Comparison of ENCODE assay signal across 12 cellular contexts in genomic region chr12:127560041-127560478, GRCh38.
A peak's percentile ranks its signal among the peaks of the same experiment; 100 is the strongest.
DNase-seq lines count a peak whose midpoint lies in the region; ATAC-seq and TF ChIP-seq lines count a peak whose summit lies in the region.
"Had no signal": no experiment of that assay in that cellular context is flagged by ENCODE, and none has a peak within 500 bp of the region (broad histone marks: within the 10 kb centered on the region; RNA-seq: fewer than 3 reads in every experiment).

No MANE protein-coding gene starts in this region.

- no peaks in the 10 kb centered on the region for H3K79me2 ChIP-seq in neural progenitor cell (ENCODE audit: low read depth)

- no peak overlapping the region for H3K27ac ChIP-seq in neural progenitor cell
- H3K27ac ChIP-seq in naive thymus-derived CD4-positive, alpha-beta T cell (ENCODE audit: low read depth, low read length) = no peak overlapping the region
- H3K27ac ChIP-seq: ascending aorta had no signal

- H3K4me2 ChIP-seq in neural progenitor cell = no peak overlapping the region

- H3K36me3 ChIP-seq in neural progenitor cell = no peaks in the 10 kb centered on the region
- H3K36me3 ChIP-seq in naive thymus-derived CD4-positive, alpha-beta T cell (ENCODE audit: control insufficient read depth in 2 of 3, insufficient read depth in 3 of 3, low read length in 3 of 3) = no peaks in the 10 kb centered on the region
- H3K36me3 ChIP-seq: ascending aorta had no signal

- peak overlapping the region; percentile 95 for H3K27ac Mint-ChIP-seq in activated CD4-positive, alpha-beta T cell treated with anti-CD3 and anti-CD28 coated beads, Interleukin-2, amount 10 ng/mL, durations not matched to agents 7 days and 5 days
- H3K27ac Mint-ChIP-seq in activated T-helper 1 cell treated with anti-CD3 and anti-CD28 coated beads, Interleukin-12 subunit alpha, Interleukin-12 subunit beta, Interleukin-2, Interleukin-4 antibody, amounts not matched to agents 30 ng/mL and 10 ng/mL and 1 ng/mL, durations not matched to agents 14 hours and 24 hours and 36 hours = peak overlapping the region; percentile 96
- H3K27ac Mint-ChIP-seq in neural progenitor cell (no peak overlapping the region), WTC11 (no peak overlapping the region)
- H3K27ac Mint-ChIP-seq in naive thymus-derived CD4-positive, alpha-beta T cell = peak overlapping the region in 1 of 9 donors; percentile 99
- H3K27ac Mint-ChIP-seq: mesothelial cell of epicardium had no signal

- TF ChIP-seq CTCF in neural progenitor cell (IDR thresholded peaks at IDR 0.05) (no peak), WTC11 (IDR thresholded peaks at IDR 0.05) (no peak)

- no peak overlapping the region for H3K4me3 Mint-ChIP-seq in activated CD4-positive, alpha-beta T cell treated with anti-CD3 and anti-CD28 coated beads, Interleukin-2, amount 10 ng/mL, durations not matched to agents 7 days and 5 days
- peak overlapping the region; percentile 70 for H3K4me3 Mint-ChIP-seq in activated T-helper 1 cell treated with anti-CD3 and anti-CD28 coated beads, Interleukin-12 subunit alpha, Interleukin-12 subunit beta, Interleukin-2, Interleukin-4 antibody, amounts not matched to agents 30 ng/mL and 10 ng/mL and 1 ng/mL, durations not matched to agents 14 hours and 24 hours and 36 hours
- no peak overlapping the region for H3K4me3 Mint-ChIP-seq in neural progenitor cell
- peak overlapping the region in 1 of 10 donors; percentile 86 for H3K4me3 Mint-ChIP-seq in naive thymus-derived CD4-positive, alpha-beta T cell
- no peak overlapping the region for H3K4me3 Mint-ChIP-seq in WTC11
- H3K4me3 Mint-ChIP-seq: mesothelial cell of epicardium had no signal

- H3F3A ChIP-seq in neural progenitor cell (ENCODE audit: low read depth) = no peaks in the 10 kb centered on the region

- no peaks in the 10 kb centered on the region for H3K27me3 ChIP-seq in neural progenitor cell
- no peaks in the 10 kb centered on the region for H3K27me3 ChIP-seq in naive thymus-derived CD4-positive, alpha-beta T cell (ENCODE audit: control insufficient read depth in 2 of 2, insufficient read depth in 2 of 2, low read length in 2 of 2)
- H3K27me3 ChIP-seq: ascending aorta had no signal

- no peaks in the 10 kb centered on the region for H3K9me3 ChIP-seq in neural progenitor cell (ENCODE audit: low read depth)
- H3K9me3 ChIP-seq in naive thymus-derived CD4-positive, alpha-beta T cell (ENCODE audit: control insufficient read depth in 2 of 3, low read length in 3 of 3) = no peaks in the 10 kb centered on the region
- H3K9me3 ChIP-seq: ascending aorta had no signal

- no peak overlapping the region for H3K9ac ChIP-seq in neural progenitor cell

- peaks cover 22% of the 10 kb centered on the region for H3K9me3 Mint-ChIP-seq in activated CD4-positive, alpha-beta T cell treated with anti-CD3 and anti-CD28 coated beads, Interleukin-2, amount 10 ng/mL, durations not matched to agents 7 days and 5 days
- H3K9me3 Mint-ChIP-seq in activated T-helper 1 cell treated with anti-CD3 and anti-CD28 coated beads, Interleukin-12 subunit alpha, Interleukin-12 subunit beta, Interleukin-2, Interleukin-4 antibody, amounts not matched to agents 30 ng/mL and 10 ng/mL and 1 ng/mL, durations not matched to agents 14 hours and 24 hours and 36 hours = peaks cover 33% of the 10 kb centered on the region
- H3K9me3 Mint-ChIP-seq in neural progenitor cell (peaks cover 2% of the 10 kb centered on the region), WTC11 (peaks cover 19% of the 10 kb centered on the region)
- peaks cover 0 to 21% (median 7%) of the 10 kb centered on the region in 11 donors for H3K9me3 Mint-ChIP-seq in naive thymus-derived CD4-positive, alpha-beta T cell

- H3K27me3 Mint-ChIP-seq in activated CD4-positive, alpha-beta T cell treated with anti-CD3 and anti-CD28 coated beads, Interleukin-2, amount 10 ng/mL, durations not matched to agents 7 days and 5 days = peaks cover 4% of the 10 kb centered on the region
- H3K27me3 Mint-ChIP-seq in activated T-helper 1 cell treated with anti-CD3 and anti-CD28 coated beads, Interleukin-12 subunit alpha, Interleukin-12 subunit beta, Interleukin-2, Interleukin-4 antibody, amounts not matched to agents 30 ng/mL and 10 ng/mL and 1 ng/mL, durations not matched to agents 14 hours and 24 hours and 36 hours (ENCODE audit: insufficient read depth) = no peaks in the 10 kb centered on the region
- peaks cover 2% of the 10 kb centered on the region for H3K27me3 Mint-ChIP-seq in neural progenitor cell (ENCODE audit: insufficient read depth, low read depth)
- peaks cover 0 to 11% (median 0%) of the 10 kb centered on the region in 5 donors for H3K27me3 Mint-ChIP-seq in naive thymus-derived CD4-positive, alpha-beta T cell
- peaks cover 4% of the 10 kb centered on the region; the same call in 1 of the 2 replicates for H3K27me3 Mint-ChIP-seq in WTC11 (ENCODE audit: low read depth)
- H3K27me3 Mint-ChIP-seq: CD8-positive, alpha-beta memory T cell had no signal

- H3K36me3 Mint-ChIP-seq in activated CD4-positive, alpha-beta T cell treated with anti-CD3 and anti-CD28 coated beads, Interleukin-2, amount 10 ng/mL, durations not matched to agents 7 days and 5 days (ENCODE audit: low read depth) = peaks cover 22% of the 10 kb centered on the region
- peaks cover 20% of the 10 kb centered on the region for H3K36me3 Mint-ChIP-seq in activated T-helper 1 cell treated with anti-CD3 and anti-CD28 coated beads, Interleukin-12 subunit alpha, Interleukin-12 subunit beta, Interleukin-2, Interleukin-4 antibody, amounts not matched to agents 30 ng/mL and 10 ng/mL and 1 ng/mL, durations not matched to agents 14 hours and 24 hours and 36 hours (ENCODE audit: low read depth)
- H3K36me3 Mint-ChIP-seq in neural progenitor cell = no peaks in the 10 kb centered on the region
- peaks cover 0 to 34% (median 0%) of the 10 kb centered on the region in 5 donors for H3K36me3 Mint-ChIP-seq in naive thymus-derived CD4-positive, alpha-beta T cell
- H3K36me3 Mint-ChIP-seq in WTC11 = peaks cover 6% of the 10 kb centered on the region
- H3K36me3 Mint-ChIP-seq: CD8-positive, alpha-beta memory T cell; mesothelial cell of epicardium had no signal

- intact Hi-C loops in activated T-helper 1 cell treated with anti-CD3 and anti-CD28 coated beads, Interleukin-12 subunit alpha, Interleukin-12 subunit beta, Interleukin-2, Interleukin-4 antibody, amounts not matched to agents 30 ng/mL and 10 ng/mL and 1 ng/mL, durations not matched to agents 14 hours and 24 hours and 36 hours (cut with micrococcal nuclease) = no loop called here
- intact Hi-C loops in naive thymus-derived CD4-positive, alpha-beta T cell (cut with micrococcal nuclease) = loop anchor here in 1 of 2 donors (10.0 kb wide), 1 partner anchor 1255 kb away; no protein-coding TSS in a partner anchor

- DNase-seq in activated CD4-positive, alpha-beta T cell treated with anti-CD3 and anti-CD28 coated beads, Interleukin-2, amount 10 ng/mL, durations not matched to agents 7 days and 5 days = no peak
- DNase-seq in activated CD4-positive, alpha-beta T cell treated with anti-CD3 and anti-CD28 coated beads for 48 hours = no peak
- no peak for DNase-seq in activated T-helper 1 cell treated with anti-CD3 and anti-CD28 coated beads, Interleukin-12 subunit alpha, Interleukin-12 subunit beta, Interleukin-2, Interleukin-4 antibody, amounts not matched to agents 30 ng/mL and 10 ng/mL and 1 ng/mL, durations not matched to agents 14 hours and 24 hours and 36 hours (ENCODE audit: low spot score)
- no peak for DNase-seq in neural progenitor cell (ENCODE audit: low spot score)
- no peak for DNase-seq in naive thymus-derived CD4-positive, alpha-beta T cell
- no peak for DNase-seq in NCI-H526 (lab: John Stamatoyannopoulos, UW)
- DNase-seq in WTC11 (ENCODE audit: low spot score) = no peak

- ATAC-seq in HG03097 (IDR thresholded peaks at IDR 0.05; ENCODE audit: low FRiP score, unreplicated experiment) = peak; percentile 9
- ATAC-seq in naive thymus-derived CD4-positive, alpha-beta T cell = no peak
- ATAC-seq in WTC11 = no peak
- ATAC-seq: HCT116 had no signal

- POLR2A ChIA-PET in activated CD4-positive, alpha-beta T cell treated with anti-CD3 and anti-CD28 coated beads, Interleukin-2, amount 10 ng/mL, durations not matched to agents 7 days and 5 days (lab: Charles Lee) = no interaction called here
- POLR2A ChIA-PET in naive thymus-derived CD4-positive, alpha-beta T cell (lab: Charles Lee) = no interaction called here
- POLR2A ChIA-PET in WTC11 (lab: Charles Lee) = no interaction called here

- CTCF ChIA-PET in activated CD4-positive, alpha-beta T cell treated with anti-CD3 and anti-CD28 coated beads, Interleukin-2, amount 10 ng/mL, durations not matched to agents 7 days and 5 days (lab: Charles Lee) = interaction anchor here (0.7 to 1.4 kb wide), 5 partner anchors 9 to 68 kb away, joined by 3 to 5 read pairs (median 3); no protein-coding TSS in a partner anchor
- CTCF ChIA-PET in naive thymus-derived CD4-positive, alpha-beta T cell (lab: Charles Lee) = no interaction called here
- CTCF ChIA-PET in WTC11 (lab: Charles Lee) = interaction anchor here (0.7 to 1.1 kb wide), 8 partner anchors 11 to 118 kb away, joined by 3 to 7 read pairs (median 6); no protein-coding TSS in a partner anchor

- peak overlapping the region; percentile 4 for H2AFZ ChIP-seq in neural progenitor cell (replicated peaks)

- peaks cover 60% of the 10 kb centered on the region for H3K4me1 Mint-ChIP-seq in activated CD4-positive, alpha-beta T cell treated with anti-CD3 and anti-CD28 coated beads, Interleukin-2, amount 10 ng/mL, durations not matched to agents 7 days and 5 days
- peaks cover 64% of the 10 kb centered on the region for H3K4me1 Mint-ChIP-seq in activated T-helper 1 cell treated with anti-CD3 and anti-CD28 coated beads, Interleukin-12 subunit alpha, Interleukin-12 subunit beta, Interleukin-2, Interleukin-4 antibody, amounts not matched to agents 30 ng/mL and 10 ng/mL and 1 ng/mL, durations not matched to agents 14 hours and 24 hours and 36 hours (ENCODE audit: low read depth)
- H3K4me1 Mint-ChIP-seq in neural progenitor cell (no peaks in the 10 kb centered on the region), WTC11 (peaks cover 12% of the 10 kb centered on the region)
- peaks cover 0 to 69% (median 0%) of the 10 kb centered on the region in 7 donors for H3K4me1 Mint-ChIP-seq in naive thymus-derived CD4-positive, alpha-beta T cell
- H3K4me1 Mint-ChIP-seq: mesothelial cell of epicardium had no signal

- H3K4me1 ChIP-seq in neural progenitor cell = no peaks in the 10 kb centered on the region
- no peaks in the 10 kb centered on the region for H3K4me1 ChIP-seq in naive thymus-derived CD4-positive, alpha-beta T cell (ENCODE audit: control insufficient read depth in 2 of 2, insufficient read depth in 2 of 2, low read length in 2 of 2)
- H3K4me1 ChIP-seq: ascending aorta had no signal

- H3K4me3 ChIP-seq in neural progenitor cell = no peak overlapping the region
- no peak overlapping the region for H3K4me3 ChIP-seq in naive thymus-derived CD4-positive, alpha-beta T cell (ENCODE audit: low read length)
- H3K4me3 ChIP-seq: ascending aorta had no signal

- no peaks in the 10 kb centered on the region for H4K20me1 ChIP-seq in neural progenitor cell (ENCODE audit: low read depth)

TF ChIP-seq in WTC11, 78 proteins besides CTCF, POLR2A, EP300 and RAD21 (continues in another document):
- TF ChIP-seq RORB (CRISPR knock-in tag; IDR thresholded peaks at IDR 0.05) = no peak
- TF ChIP-seq ZNF317 (CRISPR knock-in tag; IDR thresholded peaks at IDR 0.05; ENCODE audit: borderline replicate concordance, low read depth) = no peak
- no peak for TF ChIP-seq RELA (CRISPR knock-in tag; IDR thresholded peaks at IDR 0.05; ENCODE audit: borderline replicate concordance)

Comparison
In these comparisons a context has a peak if more than half of its experiments do, and no peak if none do; other contexts are left out.
1. H3K27ac Mint-ChIP-seq: peak in activated CD4-positive, alpha-beta T cell treated with anti-CD3 and anti-CD28 coated beads, Interleukin-2, amount 10 ng/mL, durations not matched to agents 7 days and 5 days (single experiment) and activated T-helper 1 cell treated with anti-CD3 and anti-CD28 coated beads, Interleukin-12 subunit alpha, Interleukin-12 subunit beta, Interleukin-2, Interleukin-4 antibody, amounts not matched to agents 30 ng/mL and 10 ng/mL and 1 ng/mL, durations not matched to agents 14 hours and 24 hours and 36 hours (single experiment); none in neural progenitor cell (single experiment) and WTC11 (single experiment).